Comparison of ENCODE assay signal across 14 cellular contexts in genomic region chr2:201900362-201900761, GRCh38.
DNase-seq lines count a peak whose midpoint lies in the region; ATAC-seq and TF ChIP-seq lines count a peak whose summit lies in the region.
"Had no signal": no experiment of that assay in that cellular context is flagged by ENCODE, and none has a peak within 500 bp of the region (broad histone marks: within the 10 kb centered on the region; RNA-seq: fewer than 3 reads in every experiment).

No MANE protein-coding gene starts in this region.

- H3K4me1 ChIP-seq in PC-3 (ENCODE audit: insufficient read depth, low read length) (peaks cover 8% of the 10 kb centered on the region; the same call in 1 of the 2 replicates), vagina (no peaks in the 10 kb centered on the region)
- H3K4me1 ChIP-seq: esophagus squamous epithelium, suprapubic skin had no signal

- ATAC-seq in GM19452 (IDR thresholded peaks at IDR 0.05; ENCODE audit: unreplicated experiment) (peak; percentile 68), HG03432 (IDR thresholded peaks at IDR 0.05; ENCODE audit: unreplicated experiment) (peak; percentile 88), PC-3 (peak; percentile 56), HG03039 (IDR thresholded peaks at IDR 0.05; ENCODE audit: unreplicated experiment) (no peak)

- H3K9ac ChIP-seq in PC-3 (ENCODE audit: low read length) = no peak overlapping the region

- TF ChIP-seq CTCF in PC-3 (conservative IDR thresholded peaks at IDR 0.05; ENCODE audit: low read depth, low read length) (no peak), vagina (IDR thresholded peaks at IDR 0.05) (no peak)

- H3K27ac ChIP-seq in PC-3 (ENCODE audit: low read length) (no peak overlapping the region), vagina (no peak overlapping the region)
- H3K27ac ChIP-seq: esophagus squamous epithelium, suprapubic skin had no signal

- intact Hi-C loops in PC-3 (cut with micrococcal nuclease) = no loop called here
- intact Hi-C loops in vagina (cut with DNase I) = no loop called here

- POLR2A ChIA-PET in PC-3 (lab: Charles Lee; ENCODE audit: unreplicated experiment) = no interaction called here

- no peak overlapping the region for H3K4me2 ChIP-seq in PC-3 (ENCODE audit: low read length)

- CTCF ChIA-PET in PC-3 (lab: Charles Lee) = no interaction called here

- no TSS peak for BruUV-seq in PC-3 (replicated peaks; lab: Mats Ljungman, UMichigan)

- H3F3A ChIP-seq in PC-3 (ENCODE audit: low read length, unreplicated experiment) = no peaks in the 10 kb centered on the region

- H4K20me1 ChIP-seq in PC-3 (ENCODE audit: low read length) = no peaks in the 10 kb centered on the region

- H3K27me3 ChIP-seq in PC-3 (ENCODE audit: low read length) (no peaks in the 10 kb centered on the region), vagina (no peaks in the 10 kb centered on the region)
- H3K27me3 ChIP-seq: suprapubic skin had no signal

- no peak for TF ChIP-seq POLR2A in vagina (IDR thresholded peaks at IDR 0.05)

- no peaks in the 10 kb centered on the region for H3K9me2 ChIP-seq in PC-3 (replicated peaks; ENCODE audit: low read length)

- DNase-seq in EH (ENCODE audit: low read depth) = peak; percentile 50
- DNase-seq in PC-3 = peak; percentile 56
- DNase-seq in iPS-NIHi11 (ENCODE audit: low spot score) = no peak
- no peak for DNase-seq in vagina (ENCODE audit: extremely low spot score in 2 of 2)
- DNase-seq in stimulated activated CD4-positive, alpha-beta T cell treated with anti-CD3 and anti-CD28 coated beads, Interleukin-4, amount 100 ng/mL, for 4 hours = no peak
- DNase-seq: esophagus squamous epithelium; kidney; NCI-H187 treated with DMSO at 0.1 percent for 48 hours; nucleus accumbens; stimulated activated CD4-positive, alpha-beta T cell treated with anti-CD3 and anti-CD28 coated beads, Interleukin-2, amount 100 ng/mL, for 48 hours had no signal

- no peaks in the 10 kb centered on the region for H3K79me2 ChIP-seq in PC-3 (ENCODE audit: low read length)

- H3K4me3 ChIP-seq in PC-3 (ENCODE audit: low read length) (no peak overlapping the region), vagina (no peak overlapping the region)
- H3K4me3 ChIP-seq: esophagus squamous epithelium, suprapubic skin had no signal

- H3K9me3 ChIP-seq in PC-3 (ENCODE audit: low read length) (no peaks in the 10 kb centered on the region), vagina (no peaks in the 10 kb centered on the region)
- H3K9me3 ChIP-seq: esophagus squamous epithelium, suprapubic skin had no signal

- no peaks in the 10 kb centered on the region for H3K36me3 ChIP-seq in PC-3 (ENCODE audit: low read depth, low read length)
- no peaks in the 10 kb centered on the region for H3K36me3 ChIP-seq in vagina
- H3K36me3 ChIP-seq: esophagus squamous epithelium, suprapubic skin had no signal

- H2AFZ ChIP-seq in PC-3 (ENCODE audit: low read length) = no peak overlapping the region

Comparison
In these comparisons a context has a peak if more than half of its experiments do, and no peak if none do; other contexts are left out.
1. DNase-seq: peak in EH (single experiment) and PC-3 (single experiment); none in iPS-NIHi11 (single experiment), vagina (0 of 2) and stimulated activated CD4-positive, alpha-beta T cell treated with anti-CD3 and anti-CD28 coated beads, Interleukin-4, amount 100 ng/mL, for 4 hours (0 of 2).